In genomic region chr6:2999005-2999620, GRCh38 we compare ENCODE assay signal across 1 cellular context.
TF ChIP-seq lines count a peak whose summit lies in the region.

No MANE protein-coding gene starts in this region.

TF ChIP-seq in HepG2, 621 proteins besides CTCF, POLR2A, EP300 and RAD21 (continued from another document):
- TF ChIP-seq, protein P1, sequence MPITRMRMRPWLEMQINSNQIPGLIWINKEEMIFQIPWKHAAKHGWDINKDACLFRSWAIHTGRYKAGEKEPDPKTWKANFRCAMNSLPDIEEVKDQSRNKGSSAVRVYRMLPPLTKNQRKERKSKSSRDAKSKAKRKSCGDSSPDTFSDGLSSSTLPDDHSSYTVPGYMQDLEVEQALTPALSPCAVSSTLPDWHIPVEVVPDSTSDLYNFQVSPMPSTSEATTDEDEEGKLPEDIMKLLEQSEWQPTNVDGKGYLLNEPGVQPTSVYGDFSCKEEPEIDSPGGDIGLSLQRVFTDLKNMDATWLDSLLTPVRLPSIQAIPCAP (CRISPR knock-in tag; IDR thresholded peaks at IDR 0.05; ENCODE audit: low read depth): 0 out of 2 replicates have a peak, but pooled peaks have one; percentile 44
- TF ChIP-seq, protein P2, sequence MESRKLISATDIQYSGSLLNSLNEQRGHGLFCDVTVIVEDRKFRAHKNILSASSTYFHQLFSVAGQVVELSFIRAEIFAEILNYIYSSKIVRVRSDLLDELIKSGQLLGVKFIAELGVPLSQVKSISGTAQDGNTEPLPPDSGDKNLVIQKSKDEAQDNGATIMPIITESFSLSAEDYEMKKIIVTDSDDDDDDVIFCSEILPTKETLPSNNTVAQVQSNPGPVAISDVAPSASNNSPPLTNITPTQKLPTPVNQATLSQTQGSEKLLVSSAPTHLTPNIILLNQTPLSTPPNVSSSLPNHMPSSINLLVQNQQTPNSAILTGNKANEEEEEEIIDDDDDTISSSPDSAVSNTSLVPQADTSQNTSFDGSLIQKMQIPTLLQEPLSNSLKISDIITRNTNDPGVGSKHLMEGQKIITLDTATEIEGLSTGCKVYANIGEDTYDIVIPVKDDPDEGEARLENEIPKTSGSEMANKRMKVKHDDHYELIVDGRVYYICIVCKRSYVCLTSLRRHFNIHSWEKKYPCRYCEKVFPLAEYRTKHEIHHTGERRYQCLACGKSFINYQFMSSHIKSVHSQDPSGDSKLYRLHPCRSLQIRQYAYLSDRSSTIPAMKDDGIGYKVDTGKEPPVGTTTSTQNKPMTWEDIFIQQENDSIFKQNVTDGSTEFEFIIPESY (CRISPR knock-in tag; IDR thresholded peaks at IDR 0.05): no peak
- TF ChIP-seq ZNF30 (CRISPR knock-in tag; IDR thresholded peaks at IDR 0.05) (no peak), FOSL2 (CRISPR knock-in tag; IDR thresholded peaks at IDR 0.05) (peak; percentile 84), KAT7 (CRISPR knock-in tag; IDR thresholded peaks at IDR 0.05; ENCODE audit: borderline replicate concordance) (0 out of 2 replicates have a peak, but pooled peaks have one; percentile 28), HES4 (CRISPR knock-in tag; IDR thresholded peaks at IDR 0.05; ENCODE audit: borderline replicate concordance) (peak; percentile 90), RFXAP (CRISPR knock-in tag; IDR thresholded peaks at IDR 0.05; ENCODE audit: borderline replicate concordance) (no peak; the same call in 1 of the 2 replicates), ZNF629 (CRISPR knock-in tag; conservative IDR thresholded peaks at IDR 0.05) (peak; percentile 53), ZNF589 (CRISPR knock-in tag; conservative IDR thresholded peaks at IDR 0.05) (peak; percentile 90; the same call in 1 of the 2 replicates), MBNL3 (CRISPR knock-in tag; conservative IDR thresholded peaks at IDR 0.05) (no peak), NFKBIZ (CRISPR knock-in tag; IDR thresholded peaks at IDR 0.05) (peak; percentile 51; the same call in 1 of the 2 replicates), ZNF740 (CRISPR knock-in tag; IDR thresholded peaks at IDR 0.05) (no peak), SUZ12 (IDR thresholded peaks at IDR 0.05; ENCODE audit: low read depth, low read length) (no peak), PRPF4 (IDR thresholded peaks at IDR 0.05; ENCODE audit: low read depth, low read length, poor library complexity, severe bottlenecking) (no peak), RFX5 (IDR thresholded peaks at IDR 0.05; ENCODE audit: low read depth, low read length) (no peak)
- TF ChIP-seq, protein P3, sequence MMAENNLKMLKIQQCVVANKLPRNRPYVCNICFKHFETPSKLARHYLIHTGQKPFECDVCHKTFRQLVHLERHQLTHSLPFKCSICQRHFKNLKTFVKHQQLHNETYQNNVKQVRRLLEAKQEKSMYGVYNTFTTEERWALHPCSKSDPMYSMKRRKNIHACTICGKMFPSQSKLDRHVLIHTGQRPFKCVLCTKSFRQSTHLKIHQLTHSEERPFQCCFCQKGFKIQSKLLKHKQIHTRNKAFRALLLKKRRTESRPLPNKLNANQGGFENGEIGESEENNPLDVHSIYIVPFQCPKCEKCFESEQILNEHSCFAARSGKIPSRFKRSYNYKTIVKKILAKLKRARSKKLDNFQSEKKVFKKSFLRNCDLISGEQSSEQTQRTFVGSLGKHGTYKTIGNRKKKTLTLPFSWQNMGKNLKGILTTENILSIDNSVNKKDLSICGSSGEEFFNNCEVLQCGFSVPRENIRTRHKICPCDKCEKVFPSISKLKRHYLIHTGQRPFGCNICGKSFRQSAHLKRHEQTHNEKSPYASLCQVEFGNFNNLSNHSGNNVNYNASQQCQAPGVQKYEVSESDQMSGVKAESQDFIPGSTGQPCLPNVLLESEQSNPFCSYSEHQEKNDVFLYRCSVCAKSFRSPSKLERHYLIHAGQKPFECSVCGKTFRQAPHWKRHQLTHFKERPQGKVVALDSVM (CRISPR knock-in tag; IDR thresholded peaks at IDR 0.05): no peak
TF ChIP-seq in HepG2: peak in this region for 271.
